ENCODE assay signal across 9 cellular contexts in genomic region chr6:169172435-169172834, GRCh38.
DNase-seq lines count a peak whose midpoint lies in the region; ATAC-seq, FAIRE-seq and TF ChIP-seq lines count a peak whose summit lies in the region.
"Had no signal": no experiment of that assay in that cellular context is flagged by ENCODE, and none has a peak within 500 bp of the region (broad histone marks: within the 10 kb centered on the region; RNA-seq: fewer than 3 reads in every experiment).

No MANE protein-coding gene starts in this region.

- FAIRE-seq in HTR-8/SVneo (lab: Jason Lieb, UNC) = peak; percentile 95
- FAIRE-seq: endometrium had no signal

- TF ChIP-seq EP300 in tibial nerve (IDR thresholded peaks at IDR 0.05) = peak; percentile 61 to 78

- no peaks in the 10 kb centered on the region for H3K9me3 ChIP-seq in tibial nerve

- WGBS in tibial nerve, 2 donors = 11 to 17% methylated on average over 13 of the region's 13 CpGs

- peaks cover 0 to 34% (median 0%) of the 10 kb centered on the region in 4 donors for H3K4me1 ChIP-seq in tibial nerve

- H3K4me3 ChIP-seq in tibial nerve = no peak overlapping the region

- no peaks in the 10 kb centered on the region for H3K36me3 ChIP-seq in tibial nerve

- H3K27ac ChIP-seq in tibial nerve = peak overlapping the region; percentile 54 to 87 (median 77)
- H3K27ac ChIP-seq: VCaP had no signal

- TF ChIP-seq POLR2A in tibial nerve (IDR thresholded peaks at IDR 0.05) = no peak

- DNase-seq in HTR-8/SVneo (ENCODE audit: insufficient read length, low spot score) (peak; percentile 87), astrocyte of the hippocampus (ENCODE audit: low read depth, low spot score) (peak; percentile 55), iris pigment epithelial cell (ENCODE audit: low read depth) (peak; percentile 97), tibial nerve (ENCODE audit: low spot score in 2 of 2) (peak; percentile 69 to 78), NOMO-1 (lab: John Stamatoyannopoulos, UW; ENCODE audit: unreplicated experiment in 2 of 2) (no peak), T-helper 9 cell (no peak)

- no peak for ATAC-seq in GM19452 (IDR thresholded peaks at IDR 0.05; ENCODE audit: unreplicated experiment)

- no peaks in the 10 kb centered on the region for H3K27me3 ChIP-seq in tibial nerve

- no peak for TF ChIP-seq CTCF in tibial nerve (IDR thresholded peaks at IDR 0.05)

Comparison
In these comparisons a context has a peak if more than half of its experiments do, and no peak if none do; other contexts are left out.
1. DNase-seq: peak in HTR-8/SVneo (single experiment), astrocyte of the hippocampus (single experiment), iris pigment epithelial cell (single experiment) and tibial nerve (2 of 2); none in NOMO-1 (0 of 2) and T-helper 9 cell (single experiment).